ENCODE assay signal across 8 cellular contexts in genomic region chr17:50056961-50057330, GRCh38. TPM values are rescaled to one million over a fixed set of nuclear protein-coding genes. Genes with fewer than 3 reads are reported as not detected.
DNase-seq lines count a peak whose midpoint lies in the region; ATAC-seq, FAIRE-seq and TF ChIP-seq lines count a peak whose summit lies in the region.

No MANE protein-coding gene starts in this region.

- no peak overlapping the region for H4K91ac ChIP-seq in mesenchymal stem cell (ENCODE audit: low read length)

- FAIRE-seq in GM12891 (lab: Jason Lieb, UNC): no peak

- no peaks in the 10 kb centered on the region for H3K9me3 ChIP-seq in HUES48 (ENCODE audit: control insufficient read depth, insufficient read depth, low read length)
- no peaks in the 10 kb centered on the region for H3K9me3 ChIP-seq in mesenchymal stem cell (ENCODE audit: control insufficient read depth, low read length)
- no peaks in the 10 kb centered on the region for H3K9me3 ChIP-seq in A673 (ENCODE audit: low read depth, low read length, poor library complexity, severe bottlenecking)

- H2BK12ac ChIP-seq in mesenchymal stem cell (ENCODE audit: low read length in 2 of 2): peak overlapping the region in 1 of 2 experiments; percentile 22

- WGBS in mesenchymal stem cell: 0% methylated on average over 10 of the region's 15 CpGs

- POLR2A ChIA-PET in A673 (lab: Charles Lee; ENCODE audit: low non-redundant PET): no interaction called here

- H2BK120ac ChIP-seq in mesenchymal stem cell (ENCODE audit: low read depth, low read length): peak overlapping the region; percentile 81

- no peaks in the 10 kb centered on the region for H3K9me3 Mint-ChIP-seq in central memory CD8-positive, alpha-beta T cell

- no peak overlapping the region for H2BK15ac ChIP-seq in mesenchymal stem cell (ENCODE audit: low read depth, poor library complexity, severe bottlenecking)

- H3K27me3 ChIP-seq in HUES48 (ENCODE audit: control insufficient read depth, insufficient read depth, low read length): peaks cover 19% of the 10 kb centered on the region
- no peaks in the 10 kb centered on the region for H3K27me3 ChIP-seq in mesenchymal stem cell (ENCODE audit: control insufficient read depth in 1 of 2, insufficient read depth in 1 of 2, low read length in 2 of 2)
- peaks cover 24% of the 10 kb centered on the region for H3K27me3 ChIP-seq in A673 (replicated peaks; ENCODE audit: insufficient read depth, low read depth, low read length, poor library complexity)

- TF ChIP-seq CTCF in A673 (conservative IDR thresholded peaks at IDR 0.05; ENCODE audit: low read depth, low read length): no peak

- H4K8ac ChIP-seq in mesenchymal stem cell (ENCODE audit: low read length): peak overlapping the region; percentile 56

- no peaks in the 10 kb centered on the region for H3K36me3 Mint-ChIP-seq in central memory CD8-positive, alpha-beta T cell (ENCODE audit: insufficient read depth)

- peaks cover 16% of the 10 kb centered on the region for H3K4me1 Mint-ChIP-seq in central memory CD8-positive, alpha-beta T cell

- BruUV-seq in A673 (replicated peaks; lab: Mats Ljungman, UMichigan): no TSS peak

- peak overlapping the region; percentile 50 to 81 for H3K18ac ChIP-seq in mesenchymal stem cell (ENCODE audit: low read depth in 1 of 2, low read length in 2 of 2)

- no peak for ATAC-seq in central memory CD8-positive, alpha-beta T cell (replicated peaks; ENCODE audit: extremely low read depth, poor library complexity, severe bottlenecking)
- ATAC-seq in HG03139 (IDR thresholded peaks at IDR 0.05; ENCODE audit: unreplicated experiment): no peak

- H3K4me3 Mint-ChIP-seq in central memory CD8-positive, alpha-beta T cell: peak overlapping the region; percentile 88

- peaks cover 16% of the 10 kb centered on the region for H3K4me1 ChIP-seq in HUES48 (ENCODE audit: control insufficient read depth, insufficient read depth, low read length)
- peaks cover 56% of the 10 kb centered on the region for H3K4me1 ChIP-seq in mesenchymal stem cell (ENCODE audit: control insufficient read depth, insufficient read depth, low read depth, low read length)
- peaks cover 4% of the 10 kb centered on the region for H3K4me1 ChIP-seq in A673 (ENCODE audit: insufficient read depth, low read length, poor library complexity, severe bottlenecking)

- H3K79me1 ChIP-seq in mesenchymal stem cell (replicated peaks; ENCODE audit: low read length, poor library complexity, severe bottlenecking): no peaks in the 10 kb centered on the region

- H2AFZ ChIP-seq in mesenchymal stem cell (ENCODE audit: low read depth, low read length): no peak overlapping the region

- peak overlapping the region; percentile 93 for H2BK5ac ChIP-seq in mesenchymal stem cell (ENCODE audit: low read depth, low read length, poor library complexity, severe bottlenecking)

- DNase-seq in AG08395 (ENCODE audit: low spot score) (peak; percentile 37), mesenchymal stem cell (peak; percentile 81), A673 (ENCODE audit: low spot score) (no peak), retina (no peak), GM12891 (ENCODE audit: insufficient read length, low spot score) (no peak)
- no peak for DNase-seq in central memory CD8-positive, alpha-beta T cell (ENCODE audit: low spot score in 2 of 2)

- H3K9ac ChIP-seq in HUES48 (ENCODE audit: low read depth, low read length) (no peak overlapping the region), mesenchymal stem cell (ENCODE audit: low read length) (peak overlapping the region; percentile 79)

- H3K14ac ChIP-seq in mesenchymal stem cell (ENCODE audit: low read length in 2 of 2): no peak overlapping the region

- H2AK5ac ChIP-seq in mesenchymal stem cell (ENCODE audit: low read length, severe bottlenecking): no peak overlapping the region

- H3K27me3 Mint-ChIP-seq in central memory CD8-positive, alpha-beta T cell: no peaks in the 10 kb centered on the region

- intact Hi-C loops in A673 (cut with micrococcal nuclease; ENCODE audit: unreplicated experiment): no loop called here

- no peak overlapping the region for H3K27ac Mint-ChIP-seq in central memory CD8-positive, alpha-beta T cell (ENCODE audit: low read depth)

- peak overlapping the region in 1 of 2 experiments; percentile 92 for H3K4ac ChIP-seq in mesenchymal stem cell (ENCODE audit: low read depth in 1 of 2, low read length in 2 of 2)

- CTCF ChIA-PET in A673 (lab: Charles Lee): interaction anchor here (0.6 to 1.0 kb wide), 3 partner anchors 17 to 59 kb away, joined by 3 to 5 read pairs (median 5); no protein-coding TSS in a partner anchor

- peak overlapping the region in 1 of 2 experiments; percentile 42 for H3K23ac ChIP-seq in mesenchymal stem cell (ENCODE audit: low read length in 2 of 2)

- H3K27ac ChIP-seq in HUES48 (ENCODE audit: low read depth, low read length): no peak overlapping the region
- peak overlapping the region; percentile 90 for H3K27ac ChIP-seq in mesenchymal stem cell (ENCODE audit: low read length, poor library complexity, severe bottlenecking)
- H3K27ac ChIP-seq in A673 (ENCODE audit: low read depth, low read length, poor library complexity, severe bottlenecking): no peak overlapping the region

- H3K4me3 ChIP-seq in HUES48 (ENCODE audit: low read depth, low read length) (peak overlapping the region; percentile 77), mesenchymal stem cell (ENCODE audit: insufficient read depth in 1 of 2, low read depth in 1 of 2, low read length in 2 of 2) (peak overlapping the region; percentile 84 to 87), A673 (ENCODE audit: low read depth, low read length, poor library complexity, severe bottlenecking) (no peak overlapping the region)

- peak overlapping the region; percentile 86 for H3K4me2 ChIP-seq in mesenchymal stem cell (ENCODE audit: low read length, poor library complexity, severe bottlenecking)

- TF ChIP-seq POLR2A in GM12891 (IDR thresholded peaks at IDR 0.05; ENCODE audit: low read depth, low read length): no peak

- H3K36me3 ChIP-seq in HUES48 (ENCODE audit: control insufficient read depth, insufficient read depth, low read length) (no peaks in the 10 kb centered on the region), mesenchymal stem cell (ENCODE audit: control insufficient read depth in 1 of 2, insufficient read depth in 2 of 2, low read depth in 1 of 2, low read length in 2 of 2) (peaks cover 0 to 20% of the 10 kb centered on the region in 2 experiments), A673 (ENCODE audit: insufficient read depth, low read length, poor library complexity, severe bottlenecking) (no peaks in the 10 kb centered on the region)

TF ChIP-seq in GM12891, 5 proteins besides CTCF, POLR2A, EP300 and RAD21:
- TF ChIP-seq POU2F2 (IDR thresholded peaks at IDR 0.05; ENCODE audit: low read depth, low read length) (no peak), TAF1 (IDR thresholded peaks at IDR 0.05; ENCODE audit: low read depth, low read length) (no peak), SPI1 (IDR thresholded peaks at IDR 0.05; ENCODE audit: low read depth, low read length) (no peak), POLR2AphosphoS5 (IDR thresholded peaks at IDR 0.05; ENCODE audit: low read depth, low read length) (no peak), PAX5 (IDR thresholded peaks at IDR 0.05; ENCODE audit: insufficient read depth, low read length, severe bottlenecking) (no peak)

RNA-seq across cellular contexts. Expression of gene ITGA3, which starts 1.0 kb away (rescaled TPM):
- polyA plus RNA-seq in mesenchymal stem cell (2013, experiment 1 of 2): 136 TPM
- 138 TPM for polyA plus RNA-seq in mesenchymal stem cell (2013, experiment 2 of 2)
- 1.4 and 3.3 TPM in 2 replicates for total RNA-seq in A673 (2021)
- 1.1 TPM for polyA plus RNA-seq in GM12891 (2012; ENCODE audit: low read depth, missing spikeins)

RNA-seq across cellular contexts. Expression of gene PDK2, which starts 38.2 kb away (rescaled TPM):
- polyA plus RNA-seq in mesenchymal stem cell (2013, experiment 1 of 2): 43.1 TPM
- 39.6 TPM for polyA plus RNA-seq in mesenchymal stem cell (2013, experiment 2 of 2)
- total RNA-seq in A673 (2021): 20.4 and 31.6 TPM in 2 replicates
- polyA plus RNA-seq in GM12891 (2012; ENCODE audit: low read depth, missing spikeins): 8.8 TPM

Comparison
In these comparisons a context has a peak if more than half of its experiments do, and no peak if none do; other contexts are left out.
1. DNase-seq: peak in AG08395 (single experiment) and mesenchymal stem cell (single experiment); none in central memory CD8-positive, alpha-beta T cell (0 of 2), A673 (single experiment), retina (single experiment) and GM12891 (single experiment).